1 cellular context compared by ENCODE assay signal in the genomic region with DNA sequence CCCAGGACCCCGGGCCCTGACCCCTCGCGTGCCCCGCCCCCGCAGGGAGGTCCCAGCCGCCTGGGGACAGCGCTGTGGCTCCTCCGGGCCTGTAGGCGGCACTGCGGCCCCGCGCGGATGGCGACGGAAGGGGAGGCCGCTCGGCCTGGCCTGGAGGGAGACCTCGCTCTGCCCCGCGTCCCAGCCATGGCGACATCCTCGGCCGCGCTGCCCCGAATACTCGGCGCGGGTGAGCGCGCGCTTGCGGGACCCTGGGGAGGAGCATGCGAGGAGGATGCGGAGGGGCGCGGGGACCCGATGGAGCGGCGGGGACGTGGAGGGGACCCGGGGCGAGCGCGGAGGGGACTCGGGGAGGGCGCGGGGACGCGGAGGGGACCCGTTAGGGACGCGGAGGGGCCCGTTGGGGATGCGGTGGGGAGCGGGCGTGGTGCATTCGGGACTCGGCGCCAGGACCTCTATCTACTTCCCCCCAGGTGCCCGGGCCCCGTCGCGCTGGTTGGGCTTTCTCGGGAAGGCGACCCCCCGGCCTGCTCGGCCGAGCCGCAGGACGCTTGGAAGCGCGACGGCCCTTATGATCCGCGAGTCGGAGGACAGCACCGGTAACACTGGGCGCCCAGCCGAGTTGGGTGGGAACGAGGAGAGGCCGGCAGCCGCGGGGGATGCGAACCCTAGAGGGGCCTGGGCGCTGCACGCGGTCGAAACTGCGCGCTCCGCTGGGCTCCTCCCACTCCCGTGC.
TF ChIP-seq lines count a peak whose summit lies in the region.

A gene (plus strand): TSS at position 158 of the 736 bp plus-strand sequence. CDS start 29 bp downstream, at position 187.

TF ChIP-seq in K562, 482 proteins besides CTCF, POLR2A, EP300 and RAD21 (continued from another document):
- TF ChIP-seq, protein P1, sequence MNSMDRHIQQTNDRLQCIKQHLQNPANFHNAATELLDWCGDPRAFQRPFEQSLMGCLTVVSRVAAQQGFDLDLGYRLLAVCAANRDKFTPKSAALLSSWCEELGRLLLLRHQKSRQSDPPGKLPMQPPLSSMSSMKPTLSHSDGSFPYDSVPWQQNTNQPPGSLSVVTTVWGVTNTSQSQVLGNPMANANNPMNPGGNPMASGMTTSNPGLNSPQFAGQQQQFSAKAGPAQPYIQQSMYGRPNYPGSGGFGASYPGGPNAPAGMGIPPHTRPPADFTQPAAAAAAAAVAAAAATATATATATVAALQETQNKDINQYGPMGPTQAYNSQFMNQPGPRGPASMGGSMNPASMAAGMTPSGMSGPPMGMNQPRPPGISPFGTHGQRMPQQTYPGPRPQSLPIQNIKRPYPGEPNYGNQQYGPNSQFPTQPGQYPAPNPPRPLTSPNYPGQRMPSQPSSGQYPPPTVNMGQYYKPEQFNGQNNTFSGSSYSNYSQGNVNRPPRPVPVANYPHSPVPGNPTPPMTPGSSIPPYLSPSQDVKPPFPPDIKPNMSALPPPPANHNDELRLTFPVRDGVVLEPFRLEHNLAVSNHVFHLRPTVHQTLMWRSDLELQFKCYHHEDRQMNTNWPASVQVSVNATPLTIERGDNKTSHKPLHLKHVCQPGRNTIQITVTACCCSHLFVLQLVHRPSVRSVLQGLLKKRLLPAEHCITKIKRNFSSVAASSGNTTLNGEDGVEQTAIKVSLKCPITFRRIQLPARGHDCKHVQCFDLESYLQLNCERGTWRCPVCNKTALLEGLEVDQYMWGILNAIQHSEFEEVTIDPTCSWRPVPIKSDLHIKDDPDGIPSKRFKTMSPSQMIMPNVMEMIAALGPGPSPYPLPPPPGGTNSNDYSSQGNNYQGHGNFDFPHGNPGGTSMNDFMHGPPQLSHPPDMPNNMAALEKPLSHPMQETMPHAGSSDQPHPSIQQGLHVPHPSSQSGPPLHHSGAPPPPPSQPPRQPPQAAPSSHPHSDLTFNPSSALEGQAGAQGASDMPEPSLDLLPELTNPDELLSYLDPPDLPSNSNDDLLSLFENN (IDR thresholded peaks at IDR 0.05; ENCODE audit: low read depth in 2 of 2, low read length in 2 of 2) = 0 out of 4 replicates have a peak, but pooled peaks of 1 of the 2 experiments have one; percentile 51
- peak; percentile 20 for TF ChIP-seq PCBP1 (IDR thresholded peaks at IDR 0.05; ENCODE audit: low read depth, low read length, poor library complexity, severe bottlenecking)
- TF ChIP-seq GATAD2A (IDR thresholded peaks at IDR 0.05) = peak; percentile 66; the same call in 1 of the 2 replicates
